In genomic region chr12:110124184-110124995, GRCh38 we compare ENCODE assay signal across 8 cellular contexts. TPM values are rescaled to one million over a fixed set of nuclear protein-coding genes. Genes with fewer than 3 reads are reported as not detected.
DNase-seq lines count a peak whose midpoint lies in the region; ATAC-seq and TF ChIP-seq lines count a peak whose summit lies in the region.

TSS of gene IFT81 (plus strand) at chr12:110124357. CDS start at chr12:110127381, 3,024 bp downstream.

- peak within 1 kb of the TSS; percentile 90 to 91 for H3K27ac ChIP-seq in coronary artery

- no peaks in the 10 kb centered on the region for H3K36me3 Mint-ChIP-seq in activated CD4-positive, alpha-beta T cell treated with anti-CD3 and anti-CD28 coated beads, Interleukin-2, amount 10 ng/mL, durations not matched to agents 24 days and 14 days (ENCODE audit: low read depth)

- peak within 1 kb of the TSS; percentile 85 for H3K27ac Mint-ChIP-seq in activated CD4-positive, alpha-beta T cell treated with anti-CD3 and anti-CD28 coated beads, Interleukin-2, amount 10 ng/mL, durations not matched to agents 24 days and 14 days

- TF ChIP-seq CTCF in AG09319 (IDR thresholded peaks at IDR 0.05; ENCODE audit: low read depth, low read length), result no peak
- TF ChIP-seq CTCF in coronary artery (IDR thresholded peaks at IDR 0.05), result no peak

- ATAC-seq in HG03460 (IDR thresholded peaks at IDR 0.05; ENCODE audit: unreplicated experiment), result peak; percentile 89
- ATAC-seq in left colon, result peak; percentile 99

- peak; percentile 88 for DNase-seq in AG09319 (ENCODE audit: extremely low read depth, low read depth)
- DNase-seq in GM19240 (ENCODE audit: insufficient read length, low spot score), result peak; percentile 92
- DNase-seq in NCI-H526 treated with DMSO at 0.1 percent for 48 hours (lab: John Stamatoyannopoulos, UW), result peak; percentile 64
- DNase-seq in activated CD4-positive, alpha-beta T cell treated with anti-CD3 and anti-CD28 coated beads, Interleukin-2, amount 10 ng/mL, durations not matched to agents 24 days and 14 days, result peak; percentile 99
- DNase-seq in coronary artery (ENCODE audit: low spot score), result peak; percentile 97
- peak; percentile 95 to 97 for DNase-seq in left colon
- peak; percentile 97 to 98 for DNase-seq in stimulated activated CD4-positive, alpha-beta T cell treated with anti-CD3 and anti-CD28 coated beads, Interleukin-1b, Interleukin-23, amount 100 ng/mL, for 4 hours (ENCODE audit: low read depth in 2 of 2)

- peaks cover 9% of the 10 kb centered on the region for H3K4me1 Mint-ChIP-seq in activated CD4-positive, alpha-beta T cell treated with anti-CD3 and anti-CD28 coated beads, Interleukin-2, amount 10 ng/mL, durations not matched to agents 24 days and 14 days

- peak within 1 kb of the TSS; percentile 86 for H3K4me3 Mint-ChIP-seq in activated CD4-positive, alpha-beta T cell treated with anti-CD3 and anti-CD28 coated beads, Interleukin-2, amount 10 ng/mL, durations not matched to agents 24 days and 14 days

- intact Hi-C loops in activated CD4-positive, alpha-beta T cell treated with anti-CD3 and anti-CD28 coated beads, Interleukin-2, amount 10 ng/mL, durations not matched to agents 24 days and 14 days (cut with micrococcal nuclease), result loop anchor here (1.0 to 2.0 kb wide), 3 partner anchors 76 to 156 kb away; partner anchors contain the start of genes C12orf76 and GIT2
- intact Hi-C loops in left colon (cut with DNase I, micrococcal nuclease), result no loop called here

- H3K9me3 Mint-ChIP-seq in activated CD4-positive, alpha-beta T cell treated with anti-CD3 and anti-CD28 coated beads, Interleukin-2, amount 10 ng/mL, durations not matched to agents 24 days and 14 days, result no peaks in the 10 kb centered on the region

- H3K4me3 ChIP-seq in coronary artery, result peak within 1 kb of the TSS; percentile 89

- peaks cover 33% of the 10 kb centered on the region for H3K27me3 Mint-ChIP-seq in activated CD4-positive, alpha-beta T cell treated with anti-CD3 and anti-CD28 coated beads, Interleukin-2, amount 10 ng/mL, durations not matched to agents 24 days and 14 days

RNA-seq across cellular contexts. Expression of gene IFT81, which starts in this region (rescaled TPM):
- 1.5 and 1.6 TPM in 2 replicates for total RNA-seq in activated CD4-positive, alpha-beta T cell treated with anti-CD3 and anti-CD28 coated beads, Interleukin-2, amount 10 ng/mL, durations not matched to agents 24 days and 14 days
- total RNA-seq in left colon, result 1 to 10 TPM; 4.8 to 5.1 TPM

Comparison
In these comparisons a context has a peak if more than half of its experiments do, and no peak if none do; other contexts are left out.
1. Peak in every context shown above with its lines: DNase-seq, ATAC-seq, H3K4me3 ChIP-seq and H3K27ac ChIP-seq.